16 cellular contexts compared by ENCODE assay signal in the genomic region with DNA sequence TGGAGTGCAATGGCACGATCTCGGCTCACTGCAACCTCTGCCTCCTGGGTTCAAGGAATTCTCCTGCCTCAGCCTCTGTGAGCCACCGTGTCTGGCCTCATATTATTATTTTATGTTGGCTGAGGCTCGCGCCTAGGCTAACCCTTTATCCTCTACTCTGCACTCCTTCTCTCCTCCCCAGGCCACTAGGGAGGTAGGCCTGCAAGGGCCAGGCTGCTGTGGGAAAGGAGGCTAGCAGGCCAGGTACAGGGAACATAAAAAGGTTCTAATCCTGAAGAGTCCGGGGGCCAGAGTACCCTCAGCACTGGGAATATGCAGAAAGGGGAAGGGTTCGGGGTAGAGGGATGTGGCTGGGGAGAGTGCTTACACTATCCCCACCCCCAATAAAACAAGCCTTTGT.
"Had no signal": no experiment of that assay in that cellular context is flagged by ENCODE, and none has a peak within 500 bp of the region (broad histone marks: within the 10 kb centered on the region; RNA-seq: fewer than 3 reads in every experiment).

No MANE protein-coding gene starts in this region.

- H3K27me3 Mint-ChIP-seq: type B pancreatic cell had no signal

- H3K27ac ChIP-seq: stomach had no signal

- H3K9me3 Mint-ChIP-seq: immature natural killer cell, nephron, type B pancreatic cell had no signal

- H3K27ac Mint-ChIP-seq: immature natural killer cell, nephron had no signal

- H3K4me3 ChIP-seq: colonic mucosa, stomach had no signal

- DNase-seq: caudate nucleus; colonic mucosa; dermis blood vessel endothelial cell; foreskin melanocyte; head of caudate nucleus; immature natural killer cell; kidney; left colon; mammary epithelial cell; midbrain; small intestine; stimulated activated CD4-positive, alpha-beta T cell treated with anti-CD3 and anti-CD28 coated beads, Interleukin-12 subunit alpha, Interleukin-12 subunit beta, amount 100 ng/mL, for 4 hours; stimulated activated naive CD4-positive, alpha-beta T cell; stomach had no signal

- H3K4me3 Mint-ChIP-seq: immature natural killer cell, nephron, type B pancreatic cell had no signal

- H3K36me3 Mint-ChIP-seq: immature natural killer cell had no signal

- ATAC-seq: left colon had no signal

- H3K9me3 ChIP-seq: colonic mucosa, stomach had no signal

- H3K4me1 Mint-ChIP-seq: immature natural killer cell, nephron had no signal

- H3K4me1 ChIP-seq: colonic mucosa had no signal

- H3K27me3 ChIP-seq: colonic mucosa, stomach had no signal

- H3K36me3 ChIP-seq: colonic mucosa had no signal
